16 cellular contexts compared by ENCODE assay signal in genomic region chr14:89393346-89393745, GRCh38. TPM values are rescaled to one million over a fixed set of nuclear protein-coding genes. Genes with fewer than 3 reads are reported as not detected.
DNase-seq lines count a peak whose midpoint lies in the region; ATAC-seq and TF ChIP-seq lines count a peak whose summit lies in the region.
"Had no signal": no experiment of that assay in that cellular context is flagged by ENCODE, and none has a peak within 500 bp of the region (broad histone marks: within the 10 kb centered on the region; RNA-seq: fewer than 3 reads in every experiment).

No MANE protein-coding gene starts in this region.

- intact Hi-C loops in sigmoid colon (cut with DNase I): no loop called here

- peaks cover 65% of the 10 kb centered on the region for H3K4me1 Mint-ChIP-seq in activated T-cell treated with anti-CD3 and anti-CD28 coated beads, Interleukin-2, amount 50 U/mL, for 24 hours (ENCODE audit: low read depth)
- peaks cover 65% of the 10 kb centered on the region for H3K4me1 Mint-ChIP-seq in activated T-cell treated with anti-CD3 and anti-CD28 coated beads, Interleukin-2, amount 50 U/mL, for 4 hours (ENCODE audit: low read depth)
- peaks cover 65% of the 10 kb centered on the region for H3K4me1 Mint-ChIP-seq in central memory CD8-positive, alpha-beta T cell

- no peak for TF ChIP-seq POLR2A in sigmoid colon (IDR thresholded peaks at IDR 0.05)

- 71 to 80% methylated on average over 6 of the region's 6 CpGs for WGBS in sigmoid colon, 2 donors

- TF ChIP-seq EP300 in sigmoid colon (IDR thresholded peaks at IDR 0.05): no peak

- no peak for DNase-seq in activated T-cell treated with anti-CD3 and anti-CD28 coated beads, Interleukin-2, amount 50 U/mL, for 24 hours
- no peak for DNase-seq in activated T-cell treated with anti-CD3 and anti-CD28 coated beads, Interleukin-2, amount 50 U/mL, for 4 hours
- DNase-seq in Jurkat, Clone E6-1 (ENCODE audit: low read depth, low spot score): peak; percentile 93
- no peak for DNase-seq in central memory CD8-positive, alpha-beta T cell (ENCODE audit: low spot score in 2 of 2)
- peak; percentile 4 for DNase-seq in sigmoid colon
- no peak for DNase-seq in GOT3 (lab: John Stamatoyannopoulos, UW)
- DNase-seq: ACHN; lower lobe of right lung; NCI-H1694; NCI-H446 treated with DMSO at 0.1 percent for 48 hours; nephron progenitor cell; stimulated activated CD4-positive, alpha-beta T cell treated with anti-CD3 and anti-CD28 coated beads, Interleukin-12 subunit alpha, Interleukin-12 subunit beta, amount 100 ng/mL, for 4 hours; stimulated activated naive CD8-positive, alpha-beta T cell treated with anti-CD3 and anti-CD28 coated beads, Interleukin-15, Interleukin-2, amounts not matched to agents 100 U/mL and 50 U/mL, for 24 hours; T-helper 1 cell had no signal

- peak overlapping the region; percentile 62 for H3K27ac Mint-ChIP-seq in activated T-cell treated with anti-CD3 and anti-CD28 coated beads, Interleukin-2, amount 50 U/mL, for 24 hours
- H3K27ac Mint-ChIP-seq in central memory CD8-positive, alpha-beta T cell (ENCODE audit: low read depth): peak overlapping the region; percentile 20
- H3K27ac Mint-ChIP-seq: nephron progenitor cell had no signal

- H3K4me1 ChIP-seq in sigmoid colon: peaks cover 2 to 59% (median 31%) of the 10 kb centered on the region in 4 donors

- no peaks in the 10 kb centered on the region for H3K36me3 ChIP-seq in sigmoid colon
- H3K36me3 ChIP-seq: lower lobe of right lung had no signal

- no peak for TF ChIP-seq CTCF in sigmoid colon (IDR thresholded peaks at IDR 0.05)

- no peak for ATAC-seq in activated T-cell treated with anti-CD3 and anti-CD28 coated beads, Interleukin-2, amount 50 U/mL, for 4 hours
- ATAC-seq in central memory CD8-positive, alpha-beta T cell (replicated peaks; ENCODE audit: extremely low read depth, poor library complexity, severe bottlenecking): no peak
- no peak for ATAC-seq in HG02571 (IDR thresholded peaks at IDR 0.05; ENCODE audit: unreplicated experiment)
- ATAC-seq in GM18520 (IDR thresholded peaks at IDR 0.05; ENCODE audit: unreplicated experiment): no peak
- ATAC-seq: lower lobe of right lung; stimulated activated naive CD8-positive, alpha-beta T cell treated with anti-CD3 and anti-CD28 coated beads, Interleukin-15, Interleukin-2, amounts not matched to agents 100 U/mL and 50 U/mL, for 24 hours had no signal

- H3K4me3 Mint-ChIP-seq in activated T-cell treated with anti-CD3 and anti-CD28 coated beads, Interleukin-2, amount 50 U/mL, for 24 hours: no peak overlapping the region
- no peak overlapping the region for H3K4me3 Mint-ChIP-seq in activated T-cell treated with anti-CD3 and anti-CD28 coated beads, Interleukin-2, amount 50 U/mL, for 4 hours
- no peak overlapping the region for H3K4me3 Mint-ChIP-seq in central memory CD8-positive, alpha-beta T cell
- H3K4me3 Mint-ChIP-seq: nephron progenitor cell had no signal

- H3K4me3 ChIP-seq in Jurkat, Clone E6-1 (ENCODE audit: low read length): no peak overlapping the region
- no peak overlapping the region for H3K4me3 ChIP-seq in sigmoid colon
- H3K4me3 ChIP-seq: lower lobe of right lung had no signal

- H3K36me3 Mint-ChIP-seq in activated T-cell treated with anti-CD3 and anti-CD28 coated beads, Interleukin-2, amount 50 U/mL, for 24 hours (ENCODE audit: low read depth): peaks cover 50% of the 10 kb centered on the region
- H3K36me3 Mint-ChIP-seq in activated T-cell treated with anti-CD3 and anti-CD28 coated beads, Interleukin-2, amount 50 U/mL, for 4 hours (ENCODE audit: insufficient read depth): peaks cover 15% of the 10 kb centered on the region
- H3K36me3 Mint-ChIP-seq in central memory CD8-positive, alpha-beta T cell (ENCODE audit: insufficient read depth): peaks cover 6% of the 10 kb centered on the region

- no peaks in the 10 kb centered on the region for H3K27me3 ChIP-seq in sigmoid colon

- no peaks in the 10 kb centered on the region for H3K9me3 ChIP-seq in sigmoid colon
- H3K9me3 ChIP-seq: lower lobe of right lung had no signal

- H3K27ac ChIP-seq in sigmoid colon: no peak overlapping the region
- H3K27ac ChIP-seq: lower lobe of right lung had no signal

- H3K27me3 Mint-ChIP-seq in activated T-cell treated with anti-CD3 and anti-CD28 coated beads, Interleukin-2, amount 50 U/mL, for 24 hours: no peaks in the 10 kb centered on the region
- no peaks in the 10 kb centered on the region for H3K27me3 Mint-ChIP-seq in activated T-cell treated with anti-CD3 and anti-CD28 coated beads, Interleukin-2, amount 50 U/mL, for 4 hours (ENCODE audit: low read depth)
- H3K27me3 Mint-ChIP-seq in central memory CD8-positive, alpha-beta T cell: no peaks in the 10 kb centered on the region

- no peaks in the 10 kb centered on the region for H3K9me3 Mint-ChIP-seq in activated T-cell treated with anti-CD3 and anti-CD28 coated beads, Interleukin-2, amount 50 U/mL, for 24 hours
- no peaks in the 10 kb centered on the region for H3K9me3 Mint-ChIP-seq in activated T-cell treated with anti-CD3 and anti-CD28 coated beads, Interleukin-2, amount 50 U/mL, for 4 hours
- H3K9me3 Mint-ChIP-seq in central memory CD8-positive, alpha-beta T cell: no peaks in the 10 kb centered on the region

RNA-seq across cellular contexts. Expression of gene FOXN3, which starts 23.7 kb away (rescaled TPM):
- total RNA-seq in activated T-cell treated with anti-CD3 and anti-CD28 coated beads, Interleukin-2, amount 50 U/mL, for 4 hours: 10 to 100 TPM; 67.0 to 83.1 (median 69.5) TPM
- polyA plus RNA-seq in Jurkat, Clone E6-1 (2012; ENCODE audit: insufficient read depth, insufficient read length): 30.0 TPM
- total RNA-seq in sigmoid colon: 100 to 1,000 TPM; 104 to 146 (median 113) TPM
- 10 to 100 TPM; 24.6 to 33.6 (median 25.7) TPM for polyA plus RNA-seq in sigmoid colon

Comparison
In these comparisons a context has a peak if more than half of its experiments do, and no peak if none do; other contexts are left out.
1. DNase-seq: peak in Jurkat, Clone E6-1 (single experiment) and sigmoid colon (single experiment); none in activated T-cell treated with anti-CD3 and anti-CD28 coated beads, Interleukin-2, amount 50 U/mL, for 24 hours (single experiment), activated T-cell treated with anti-CD3 and anti-CD28 coated beads, Interleukin-2, amount 50 U/mL, for 4 hours (single experiment), central memory CD8-positive, alpha-beta T cell (0 of 2) and GOT3 (single experiment).